In genomic region chr20:58973866-58974265, GRCh38 we compare ENCODE assay signal across 33 cellular contexts. TPM values are rescaled to one million over a fixed set of nuclear protein-coding genes. Genes with fewer than 3 reads are reported as not detected.
"Had no signal": no experiment of that assay in that cellular context is flagged by ENCODE, and none has a peak within 500 bp of the region (broad histone marks: within the 10 kb centered on the region; RNA-seq: fewer than 3 reads in every experiment).

No MANE protein-coding gene starts in this region.

- ATAC-seq: activated CD4-positive, CD25-positive, alpha-beta regulatory T cell treated with anti-CD3 and anti-CD28 coated beads, Interleukin-2, amount 50 U/mL, for 24 hours; activated T-cell treated with anti-CD3 and anti-CD28 coated beads, Interleukin-2, amount 50 U/mL, for 4 hours; activated T-helper 17 cell treated with anti-CD3 and anti-CD28 coated beads, Interleukin-2, amount 50 U/mL, for 72 hours; heart right ventricle; naive thymus-derived CD4-positive, alpha-beta T cell; pancreas; sciatic nerve; stimulated activated memory B cell treated with anti-CD40 and anti-IgM and Interleukin-4, amounts not matched to agents 10 μg/mL and 1 μg/mL and 100 μg/mL, for 72 hours had no signal

- H3K27ac ChIP-seq: esophagus muscularis mucosa, heart right ventricle, pancreas, prostate gland, skin epidermis, stomach, thyroid gland, upper lobe of left lung, vagina, VCaP had no signal

- H3K4me1 ChIP-seq: esophagus muscularis mucosa, pancreas, prostate gland, stomach, thyroid gland, upper lobe of left lung, vagina had no signal

- H3K9me3 ChIP-seq: pancreas, prostate gland, thyroid gland, vagina had no signal

- DNase-seq: activated CD4-positive, alpha-beta memory T cell treated with anti-CD3 and anti-CD28 coated beads for 36 hours; activated CD4-positive, alpha-beta T cell treated with anti-CD3 and anti-CD28 coated beads for 48 hours; activated T-cell treated with anti-CD3 and anti-CD28 coated beads, Interleukin-2, amount 50 U/mL, for 4 hours; anterior cingulate cortex; dermis blood vessel endothelial cell; effector CD4-positive, alpha-beta T cell; foreskin melanocyte; heart right ventricle; naive thymus-derived CD4-positive, alpha-beta T cell; nucleus accumbens; pancreas; retina; stimulated activated CD4-positive, alpha-beta T cell treated with anti-CD3 and anti-CD28 coated beads, Interleukin-4, amount 100 ng/mL, for 4 hours; stimulated activated CD8-positive, alpha-beta memory T cell treated with anti-CD3 and anti-CD28 coated beads, Interleukin-4, amount 100 ng/mL, for 48 hours; stomach; T-helper 9 cell; thyroid gland; upper lobe of left lung had no signal

- H3K27me3 ChIP-seq: esophagus muscularis mucosa, heart right ventricle, pancreas, stomach, thyroid gland, upper lobe of left lung, vagina had no signal

- FAIRE-seq: bronchial epithelial cell, pancreas, TTC549 had no signal

- H3K36me3 ChIP-seq: esophagus muscularis mucosa, heart right ventricle, pancreas, prostate gland, stomach, thyroid gland, upper lobe of left lung, vagina had no signal

- H3K4me3 ChIP-seq: esophagus muscularis mucosa, heart right ventricle, pancreas, prostate gland, skin epidermis, stomach, thyroid gland, upper lobe of left lung, vagina had no signal

RNA-seq across cellular contexts. Expression of gene TUBB1, which starts 45.4 kb away (rescaled TPM):
- total RNA-seq: activated CD4-positive, alpha-beta memory T cell treated with anti-CD3 and anti-CD28 coated beads for 36 hours; activated T-cell treated with anti-CD3 and anti-CD28 coated beads, Interleukin-2, amount 50 U/mL, for 4 hours; bronchial epithelial cell; dermis blood vessel endothelial cell; glomerular endothelial cell; kidney epithelial cell; mesothelial cell of epicardium; prostate gland; vagina had no signal
- polyA plus RNA-seq: neural cell had no signal
